Comparison of ENCODE assay signal across 11 cellular contexts in genomic region chr2:233418052-233418760, GRCh38.
A peak's percentile ranks its signal among the peaks of the same experiment; 100 is the strongest.
DNase-seq lines count a peak whose midpoint lies in the region; ATAC-seq and TF ChIP-seq lines count a peak whose summit lies in the region.
"Had no signal": no experiment of that assay in that cellular context is flagged by ENCODE, and none has a peak within 500 bp of the region (broad histone marks: within the 10 kb centered on the region; RNA-seq: fewer than 3 reads in every experiment).

No MANE protein-coding gene starts in this region.

- no peak for TF ChIP-seq CTCF in OCI-LY3 (IDR thresholded peaks at IDR 0.05; ENCODE audit: low read depth, low read length)

- H3K27me3 ChIP-seq in CD8-positive, alpha-beta memory T cell (ENCODE audit: insufficient read depth, low read length, poor library complexity, severe bottlenecking) = no peaks in the 10 kb centered on the region
- H3K27me3 ChIP-seq in OCI-LY3 (ENCODE audit: low read depth, low read length) (no peaks in the 10 kb centered on the region), trophoblast cell (ENCODE audit: insufficient read depth, low read length) (no peaks in the 10 kb centered on the region)
- H3K27me3 ChIP-seq: adrenal gland had no signal

- no peaks in the 10 kb centered on the region for H3K36me3 ChIP-seq in CD8-positive, alpha-beta memory T cell (ENCODE audit: insufficient read depth, low read length)
- H3K36me3 ChIP-seq in OCI-LY3 (replicated peaks; ENCODE audit: low read depth, low read length) = no peaks in the 10 kb centered on the region
- peaks cover 0 to 3% of the 10 kb centered on the region in 2 experiments for H3K36me3 ChIP-seq in trophoblast cell (ENCODE audit: control insufficient read depth in 1 of 2, insufficient read depth in 2 of 2, low read length in 2 of 2)
- H3K36me3 ChIP-seq: adrenal gland had no signal

- H3K4me1 ChIP-seq in CD8-positive, alpha-beta memory T cell (ENCODE audit: insufficient read depth, low read length) = peaks cover 97% of the 10 kb centered on the region
- H3K4me1 ChIP-seq in OCI-LY3 (ENCODE audit: low read length) (peaks cover 18% of the 10 kb centered on the region), trophoblast cell (ENCODE audit: control insufficient read depth in 1 of 2, insufficient read depth in 2 of 2, low read length in 2 of 2) (peaks cover 15 to 17% of the 10 kb centered on the region in 2 experiments)

- H2AFZ ChIP-seq in OCI-LY3 (ENCODE audit: low read depth, low read length) (no peak overlapping the region), trophoblast cell (ENCODE audit: insufficient read depth, low read length, poor library complexity) (peak overlapping the region; percentile 37)

- H3K9me3 ChIP-seq in CD8-positive, alpha-beta memory T cell (ENCODE audit: low read length) = no peaks in the 10 kb centered on the region
- H3K9me3 ChIP-seq in OCI-LY3 (ENCODE audit: insufficient read depth, low read length) (no peaks in the 10 kb centered on the region), trophoblast cell (ENCODE audit: insufficient read depth, low read depth, low read length) (no peaks in the 10 kb centered on the region)
- H3K9me3 ChIP-seq: adrenal gland had no signal

- no peak overlapping the region for H2BK120ac ChIP-seq in trophoblast cell (ENCODE audit: insufficient read depth, low read length, poor library complexity)

- H3K18ac ChIP-seq in trophoblast cell (ENCODE audit: low read length) = no peak overlapping the region

- CTCF ChIA-PET in CD8-positive, alpha-beta memory T cell (lab: Charles Lee) = interaction anchor here (1.0 to 12.5 kb wide), 6 partner anchors 15 to 87 kb away, joined by 3 to 151 read pairs (median 3); no protein-coding TSS in a partner anchor

- peak overlapping the region; percentile 67 to 98 (median 92) for H3K27ac Mint-ChIP-seq in CD8-positive, alpha-beta memory T cell
- peak overlapping the region; percentile 56 for H3K27ac Mint-ChIP-seq in dendritic cell treated with granulocyte-macrophage colony-stimulating factor and Interleukin-4, amounts not matched to agents 40 ng/mL and 50 ng/mL, for 4 days

- no peak overlapping the region for H4K91ac ChIP-seq in trophoblast cell (ENCODE audit: low read depth, low read length)

- POLR2A ChIA-PET in CD8-positive, alpha-beta memory T cell (lab: Charles Lee) = interaction anchor here (0.7 to 1.9 kb wide), 5 partner anchors 8 to 1903 kb away, joined by 3 to 15 read pairs (median 5); no protein-coding TSS in a partner anchor

- no peak for DNase-seq in CD8-positive, alpha-beta memory T cell
- DNase-seq in trophoblast cell = no peak
- no peak for DNase-seq in amygdala (lab: John Stamatoyannopoulos, UW)
- no peak for DNase-seq in middle frontal gyrus (ENCODE audit: extremely low spot score, low spot score)
- DNase-seq: NCI-H524, T1000 had no signal

- no peak for ATAC-seq in GM19328 (IDR thresholded peaks at IDR 0.05; ENCODE audit: unreplicated experiment)
- ATAC-seq in HG02973 (IDR thresholded peaks at IDR 0.05; ENCODE audit: unreplicated experiment) = no peak

- no peak overlapping the region for H2AK5ac ChIP-seq in trophoblast cell (ENCODE audit: low read length)

- H3K79me1 ChIP-seq in trophoblast cell (ENCODE audit: low read length) = no peaks in the 10 kb centered on the region

- H3K4me2 ChIP-seq in OCI-LY3 (ENCODE audit: low read length) = peak overlapping the region; percentile 64
- no peak overlapping the region for H3K4me2 ChIP-seq in trophoblast cell (ENCODE audit: low read length)

- no peak overlapping the region for H3K4ac ChIP-seq in trophoblast cell (ENCODE audit: low read depth, low read length)

- H4K20me1 ChIP-seq in OCI-LY3 (ENCODE audit: insufficient read depth, low read length) = no peaks in the 10 kb centered on the region

- no peak overlapping the region for H2BK12ac ChIP-seq in trophoblast cell (ENCODE audit: low read length)

- H3K9ac ChIP-seq in OCI-LY3 (ENCODE audit: low read length) = no peak overlapping the region
- H3K9ac ChIP-seq in trophoblast cell (ENCODE audit: low read length) = no peak overlapping the region

- no peak overlapping the region for H3K27ac ChIP-seq in CD8-positive, alpha-beta memory T cell (ENCODE audit: low read depth, low read length)
- H3K27ac ChIP-seq in OCI-LY3 (ENCODE audit: low read length) (no peak overlapping the region), trophoblast cell (ENCODE audit: low read depth, low read length) (no peak overlapping the region)

- no peaks in the 10 kb centered on the region for H3K27me3 Mint-ChIP-seq in CD8-positive, alpha-beta memory T cell
- H3K27me3 Mint-ChIP-seq in dendritic cell treated with granulocyte-macrophage colony-stimulating factor and Interleukin-4, amounts not matched to agents 40 ng/mL and 50 ng/mL, for 4 days = no peaks in the 10 kb centered on the region

- no peaks in the 10 kb centered on the region for H3K9me3 Mint-ChIP-seq in CD8-positive, alpha-beta memory T cell
- H3K9me3 Mint-ChIP-seq in dendritic cell treated with granulocyte-macrophage colony-stimulating factor and Interleukin-4, amounts not matched to agents 40 ng/mL and 50 ng/mL, for 4 days = no peaks in the 10 kb centered on the region

- no peak overlapping the region for H4K12ac ChIP-seq in trophoblast cell (ENCODE audit: low read depth, low read length)

- H3K36me3 Mint-ChIP-seq in CD8-positive, alpha-beta memory T cell = peaks cover 5 to 22% (median 9%) of the 10 kb centered on the region in 3 donors
- H3K36me3 Mint-ChIP-seq in dendritic cell treated with granulocyte-macrophage colony-stimulating factor and Interleukin-4, amounts not matched to agents 40 ng/mL and 50 ng/mL, for 4 days (ENCODE audit: low read depth) = peaks cover 36% of the 10 kb centered on the region

- peak overlapping the region; percentile 87 to 93 (median 88) for H3K4me3 Mint-ChIP-seq in CD8-positive, alpha-beta memory T cell
- H3K4me3 Mint-ChIP-seq in dendritic cell treated with granulocyte-macrophage colony-stimulating factor and Interleukin-4, amounts not matched to agents 40 ng/mL and 50 ng/mL, for 4 days = peak overlapping the region; percentile 63

- H3K14ac ChIP-seq in trophoblast cell (ENCODE audit: low read length) = no peak overlapping the region

- peak overlapping the region; percentile 73 for H3K4me3 ChIP-seq in CD8-positive, alpha-beta memory T cell (ENCODE audit: low read length)
- H3K4me3 ChIP-seq in OCI-LY3 (ENCODE audit: low read length) (peak overlapping the region; percentile 45; the same call in 1 of the 2 replicates), trophoblast cell (ENCODE audit: low read depth, low read length) (no peak overlapping the region)
- H3K4me3 ChIP-seq: adrenal gland had no signal

- no peak overlapping the region for H3K23ac ChIP-seq in trophoblast cell (ENCODE audit: low read length)

- no peak overlapping the region for H4K8ac ChIP-seq in trophoblast cell (ENCODE audit: low read depth, low read length)

- H3K79me2 ChIP-seq in OCI-LY3 (ENCODE audit: low read length) (peaks cover 6% of the 10 kb centered on the region; the same call in 1 of the 2 replicates), trophoblast cell (ENCODE audit: control insufficient read depth, insufficient read depth, low read length, poor library complexity) (no peaks in the 10 kb centered on the region)

- intact Hi-C loops in dendritic cell treated with granulocyte-macrophage colony-stimulating factor and Interleukin-4, amounts not matched to agents 40 ng/mL and 50 ng/mL, for 4 days (cut with micrococcal nuclease) = no loop called here

- H3K4me1 Mint-ChIP-seq in CD8-positive, alpha-beta memory T cell = peaks cover 88 to 100% (median 96%) of the 10 kb centered on the region in 3 donors
- peaks cover 33% of the 10 kb centered on the region for H3K4me1 Mint-ChIP-seq in dendritic cell treated with granulocyte-macrophage colony-stimulating factor and Interleukin-4, amounts not matched to agents 40 ng/mL and 50 ng/mL, for 4 days (ENCODE audit: low read depth)

- no CpG with 5 or more reads among the region's 3 CpGs for WGBS in trophoblast cell (ENCODE audit: extremely low coverage, insufficient coverage, insufficient read length)

- H2BK5ac ChIP-seq in trophoblast cell (ENCODE audit: low read depth, low read length, poor library complexity) = no peak overlapping the region
